In genomic region chr11:32088117-32088941, GRCh38 we compare ENCODE assay signal across 1 cellular context.
A peak's percentile ranks its signal among the peaks of the same experiment; 100 is the strongest.
TF ChIP-seq lines count a peak whose summit lies in the region.

No MANE protein-coding gene starts in this region.

TF ChIP-seq in GM12878, 131 proteins besides CTCF, POLR2A, EP300 and RAD21:
- TF ChIP-seq, protein P1, sequence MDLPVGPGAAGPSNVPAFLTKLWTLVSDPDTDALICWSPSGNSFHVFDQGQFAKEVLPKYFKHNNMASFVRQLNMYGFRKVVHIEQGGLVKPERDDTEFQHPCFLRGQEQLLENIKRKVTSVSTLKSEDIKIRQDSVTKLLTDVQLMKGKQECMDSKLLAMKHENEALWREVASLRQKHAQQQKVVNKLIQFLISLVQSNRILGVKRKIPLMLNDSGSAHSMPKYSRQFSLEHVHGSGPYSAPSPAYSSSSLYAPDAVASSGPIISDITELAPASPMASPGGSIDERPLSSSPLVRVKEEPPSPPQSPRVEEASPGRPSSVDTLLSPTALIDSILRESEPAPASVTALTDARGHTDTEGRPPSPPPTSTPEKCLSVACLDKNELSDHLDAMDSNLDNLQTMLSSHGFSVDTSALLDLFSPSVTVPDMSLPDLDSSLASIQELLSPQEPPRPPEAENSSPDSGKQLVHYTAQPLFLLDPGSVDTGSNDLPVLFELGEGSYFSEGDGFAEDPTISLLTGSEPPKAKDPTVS (IDR thresholded peaks at IDR 0.05; ENCODE audit: low read depth, low read length): peak; percentile 56; the same call in 1 of the 2 replicates
- TF ChIP-seq PBX3 (IDR thresholded peaks at IDR 0.05; ENCODE audit: insufficient replicate concordance, low read depth, low read length) (no peak), NKRF (conservative IDR thresholded peaks at IDR 0.05) (0 out of 2 replicates have a peak, but pooled peaks have one; percentile 27), ZNF207 (IDR thresholded peaks at IDR 0.05; ENCODE audit: borderline replicate concordance) (no peak), ZNF384 (IDR thresholded peaks at IDR 0.05; ENCODE audit: borderline replicate concordance, low read depth, low read length) (no peak), SIN3A (IDR thresholded peaks at IDR 0.05; ENCODE audit: low read depth, low read length) (no peak), TCF3 (IDR thresholded peaks at IDR 0.05; ENCODE audit: borderline replicate concordance, insufficient read depth, low read depth, low read length) (no peak), CHD2 (IDR thresholded peaks at IDR 0.05; ENCODE audit: borderline replicate concordance, low read depth, low read length) (no peak), RELB (IDR thresholded peaks at IDR 0.05; ENCODE audit: low read depth) (peak; percentile 43; the same call in 1 of the 2 replicates), ZNF217 (IDR thresholded peaks at IDR 0.05) (no peak), ZSCAN29 (IDR thresholded peaks at IDR 0.05) (no peak), BACH1 (IDR thresholded peaks at IDR 0.05; ENCODE audit: borderline replicate concordance) (peak; percentile 98; the same call in 1 of the 2 replicates), IKZF2 (IDR thresholded peaks at IDR 0.05) (peak in 1 of 2 experiments; percentile 47; a peak in 2 of 4 replicates), BHLHE40 (IDR thresholded peaks at IDR 0.05; ENCODE audit: borderline replicate concordance in 1 of 2, low read depth in 2 of 2, low read length in 1 of 2) (0 out of 4 replicates have a peak, but pooled peaks of 1 of the 2 experiments have one; percentile 5), MEF2B (IDR thresholded peaks at IDR 0.05; ENCODE audit: partially characterized antibody, poor library complexity, severe bottlenecking) (peak; percentile 61), HDAC2 (IDR thresholded peaks at IDR 0.05) (no peak), SMAD1 (IDR thresholded peaks at IDR 0.05; ENCODE audit: low read depth, partially characterized antibody) (peak; percentile 96), DPF2 (IDR thresholded peaks at IDR 0.05) (0 out of 2 replicates have a peak, but pooled peaks have one; percentile 18), RUNX3 (IDR thresholded peaks at IDR 0.05; ENCODE audit: low read length) (peak; percentile 64; the same call in 1 of the 2 replicates), NBN (IDR thresholded peaks at IDR 0.05) (no peak), NR2F1 (conservative IDR thresholded peaks at IDR 0.05) (0 out of 2 replicates have a peak, but pooled peaks have one; percentile 35), ZNF687 (IDR thresholded peaks at IDR 0.05) (peak; percentile 38; the same call in 1 of the 2 replicates), IKZF1 (conservative IDR thresholded peaks at IDR 0.05) (peak; percentile 49), CHD4 (IDR thresholded peaks at IDR 0.05) (no peak)
- TF ChIP-seq, protein P2, sequence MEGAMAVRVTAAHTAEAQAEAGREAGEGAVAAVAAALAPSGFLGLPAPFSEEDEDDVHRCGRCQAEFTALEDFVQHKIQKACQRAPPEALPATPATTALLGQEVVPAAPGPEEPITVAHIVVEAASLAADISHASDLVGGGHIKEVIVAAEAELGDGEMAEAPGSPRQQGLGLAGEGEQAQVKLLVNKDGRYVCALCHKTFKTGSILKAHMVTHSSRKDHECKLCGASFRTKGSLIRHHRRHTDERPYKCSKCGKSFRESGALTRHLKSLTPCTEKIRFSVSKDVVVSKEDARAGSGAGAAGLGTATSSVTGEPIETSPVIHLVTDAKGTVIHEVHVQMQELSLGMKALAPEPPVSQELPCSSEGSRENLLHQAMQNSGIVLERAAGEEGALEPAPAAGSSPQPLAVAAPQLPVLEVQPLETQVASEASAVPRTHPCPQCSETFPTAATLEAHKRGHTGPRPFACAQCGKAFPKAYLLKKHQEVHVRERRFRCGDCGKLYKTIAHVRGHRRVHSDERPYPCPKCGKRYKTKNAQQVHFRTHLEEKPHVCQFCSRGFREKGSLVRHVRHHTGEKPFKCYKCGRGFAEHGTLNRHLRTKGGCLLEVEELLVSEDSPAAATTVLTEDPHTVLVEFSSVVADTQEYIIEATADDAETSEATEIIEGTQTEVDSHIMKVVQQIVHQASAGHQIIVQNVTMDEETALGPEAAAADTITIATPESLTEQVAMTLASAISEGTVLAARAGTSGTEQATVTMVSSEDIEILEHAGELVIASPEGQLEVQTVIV (IDR thresholded peaks at IDR 0.05; ENCODE audit: borderline replicate concordance, partially characterized antibody): no peak
- TF ChIP-seq, protein P3, sequence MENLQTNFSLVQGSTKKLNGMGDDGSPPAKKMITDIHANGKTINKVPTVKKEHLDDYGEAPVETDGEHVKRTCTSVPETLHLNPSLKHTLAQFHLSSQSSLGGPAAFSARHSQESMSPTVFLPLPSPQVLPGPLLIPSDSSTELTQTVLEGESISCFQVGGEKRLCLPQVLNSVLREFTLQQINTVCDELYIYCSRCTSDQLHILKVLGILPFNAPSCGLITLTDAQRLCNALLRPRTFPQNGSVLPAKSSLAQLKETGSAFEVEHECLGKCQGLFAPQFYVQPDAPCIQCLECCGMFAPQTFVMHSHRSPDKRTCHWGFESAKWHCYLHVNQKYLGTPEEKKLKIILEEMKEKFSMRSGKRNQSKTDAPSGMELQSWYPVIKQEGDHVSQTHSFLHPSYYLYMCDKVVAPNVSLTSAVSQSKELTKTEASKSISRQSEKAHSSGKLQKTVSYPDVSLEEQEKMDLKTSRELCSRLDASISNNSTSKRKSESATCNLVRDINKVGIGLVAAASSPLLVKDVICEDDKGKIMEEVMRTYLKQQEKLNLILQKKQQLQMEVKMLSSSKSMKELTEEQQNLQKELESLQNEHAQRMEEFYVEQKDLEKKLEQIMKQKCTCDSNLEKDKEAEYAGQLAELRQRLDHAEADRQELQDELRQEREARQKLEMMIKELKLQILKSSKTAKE (IDR thresholded peaks at IDR 0.05; ENCODE audit: low read depth, poor library complexity, severe bottlenecking): peak; percentile 34
